Comparison of ENCODE assay signal across 1 cellular context in genomic region chr16:2514333-2515179, GRCh38.
TF ChIP-seq lines count a peak whose summit lies in the region.

No MANE protein-coding gene starts in this region.

TF ChIP-seq in GM23338, 12 proteins besides CTCF, POLR2A, EP300 and RAD21 (continued from another document):
- TF ChIP-seq, protein P1, sequence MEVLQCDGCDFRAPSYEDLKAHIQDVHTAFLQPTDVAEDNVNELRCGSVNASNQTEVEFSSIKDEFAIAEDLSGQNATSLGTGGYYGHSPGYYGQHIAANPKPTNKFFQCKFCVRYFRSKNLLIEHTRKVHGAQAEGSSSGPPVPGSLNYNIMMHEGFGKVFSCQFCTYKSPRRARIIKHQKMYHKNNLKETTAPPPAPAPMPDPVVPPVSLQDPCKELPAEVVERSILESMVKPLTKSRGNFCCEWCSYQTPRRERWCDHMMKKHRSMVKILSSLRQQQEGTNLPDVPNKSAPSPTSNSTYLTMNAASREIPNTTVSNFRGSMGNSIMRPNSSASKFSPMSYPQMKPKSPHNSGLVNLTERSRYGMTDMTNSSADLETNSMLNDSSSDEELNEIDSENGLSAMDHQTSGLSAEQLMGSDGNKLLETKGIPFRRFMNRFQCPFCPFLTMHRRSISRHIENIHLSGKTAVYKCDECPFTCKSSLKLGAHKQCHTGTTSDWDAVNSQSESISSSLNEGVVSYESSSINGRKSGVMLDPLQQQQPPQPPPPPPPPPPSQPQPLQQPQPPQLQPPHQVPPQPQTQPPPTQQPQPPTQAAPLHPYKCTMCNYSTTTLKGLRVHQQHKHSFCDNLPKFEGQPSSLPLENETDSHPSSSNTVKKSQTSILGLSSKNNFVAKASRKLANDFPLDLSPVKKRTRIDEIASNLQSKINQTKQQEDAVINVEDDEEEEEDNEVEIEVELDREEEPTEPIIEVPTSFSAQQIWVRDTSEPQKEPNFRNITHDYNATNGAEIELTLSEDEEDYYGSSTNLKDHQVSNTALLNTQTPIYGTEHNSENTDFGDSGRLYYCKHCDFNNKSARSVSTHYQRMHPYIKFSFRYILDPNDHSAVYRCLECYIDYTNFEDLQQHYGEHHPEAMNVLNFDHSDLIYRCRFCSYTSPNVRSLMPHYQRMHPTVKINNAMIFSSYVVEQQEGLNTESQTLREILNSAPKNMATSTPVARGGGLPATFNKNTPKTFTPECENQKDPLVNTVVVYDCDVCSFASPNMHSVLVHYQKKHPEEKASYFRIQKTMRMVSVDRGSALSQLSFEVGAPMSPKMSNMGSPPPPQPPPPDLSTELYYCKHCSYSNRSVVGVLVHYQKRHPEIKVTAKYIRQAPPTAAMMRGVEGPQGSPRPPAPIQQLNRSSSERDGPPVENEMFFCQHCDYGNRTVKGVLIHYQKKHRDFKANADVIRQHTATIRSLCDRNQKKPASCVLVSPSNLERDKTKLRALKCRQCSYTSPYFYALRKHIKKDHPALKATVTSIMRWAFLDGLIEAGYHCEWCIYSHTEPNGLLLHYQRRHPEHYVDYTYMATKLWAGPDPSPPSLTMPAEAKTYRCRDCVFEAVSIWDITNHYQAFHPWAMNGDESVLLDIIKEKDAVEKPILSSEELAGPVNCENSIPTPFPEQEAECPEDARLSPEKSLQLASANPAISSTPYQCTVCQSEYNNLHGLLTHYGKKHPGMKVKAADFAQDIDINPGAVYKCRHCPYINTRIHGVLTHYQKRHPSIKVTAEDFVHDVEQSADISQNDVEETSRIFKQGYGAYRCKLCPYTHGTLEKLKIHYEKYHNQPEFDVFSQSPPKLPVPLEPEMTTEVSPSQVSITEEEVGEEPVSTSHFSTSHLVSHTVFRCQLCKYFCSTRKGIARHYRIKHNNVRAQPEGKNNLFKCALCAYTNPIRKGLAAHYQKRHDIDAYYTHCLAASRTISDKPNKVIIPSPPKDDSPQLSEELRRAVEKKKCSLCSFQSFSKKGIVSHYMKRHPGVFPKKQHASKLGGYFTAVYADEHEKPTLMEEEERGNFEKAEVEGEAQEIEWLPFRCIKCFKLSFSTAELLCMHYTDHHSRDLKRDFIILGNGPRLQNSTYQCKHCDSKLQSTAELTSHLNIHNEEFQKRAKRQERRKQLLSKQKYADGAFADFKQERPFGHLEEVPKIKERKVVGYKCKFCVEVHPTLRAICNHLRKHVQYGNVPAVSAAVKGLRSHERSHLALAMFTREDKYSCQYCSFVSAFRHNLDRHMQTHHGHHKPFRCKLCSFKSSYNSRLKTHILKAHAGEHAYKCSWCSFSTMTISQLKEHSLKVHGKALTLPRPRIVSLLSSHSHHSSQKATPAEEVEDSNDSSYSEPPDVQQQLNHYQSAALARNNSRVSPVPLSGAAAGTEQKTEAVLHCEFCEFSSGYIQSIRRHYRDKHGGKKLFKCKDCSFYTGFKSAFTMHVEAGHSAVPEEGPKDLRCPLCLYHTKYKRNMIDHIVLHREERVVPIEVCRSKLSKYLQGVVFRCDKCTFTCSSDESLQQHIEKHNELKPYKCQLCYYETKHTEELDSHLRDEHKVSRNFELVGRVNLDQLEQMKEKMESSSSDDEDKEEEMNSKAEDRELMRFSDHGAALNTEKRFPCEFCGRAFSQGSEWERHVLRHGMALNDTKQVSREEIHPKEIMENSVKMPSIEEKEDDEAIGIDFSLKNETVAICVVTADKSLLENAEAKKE (CRISPR knock-in tag; IDR thresholded peaks at IDR 0.05), result no peak
- TF ChIP-seq JUNB (IDR thresholded peaks at IDR 0.05; ENCODE audit: unreplicated experiment) (no peak), REST (IDR thresholded peaks at IDR 0.05; ENCODE audit: unreplicated experiment) (no peak), POLR2AphosphoS5 (IDR thresholded peaks at IDR 0.05; ENCODE audit: low read depth) (no peak)
- TF ChIP-seq, protein P2, sequence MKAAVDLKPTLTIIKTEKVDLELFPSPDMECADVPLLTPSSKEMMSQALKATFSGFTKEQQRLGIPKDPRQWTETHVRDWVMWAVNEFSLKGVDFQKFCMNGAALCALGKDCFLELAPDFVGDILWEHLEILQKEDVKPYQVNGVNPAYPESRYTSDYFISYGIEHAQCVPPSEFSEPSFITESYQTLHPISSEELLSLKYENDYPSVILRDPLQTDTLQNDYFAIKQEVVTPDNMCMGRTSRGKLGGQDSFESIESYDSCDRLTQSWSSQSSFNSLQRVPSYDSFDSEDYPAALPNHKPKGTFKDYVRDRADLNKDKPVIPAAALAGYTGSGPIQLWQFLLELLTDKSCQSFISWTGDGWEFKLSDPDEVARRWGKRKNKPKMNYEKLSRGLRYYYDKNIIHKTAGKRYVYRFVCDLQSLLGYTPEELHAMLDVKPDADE (IDR thresholded peaks at IDR 0.05), result no peak
